ENCODE assay signal across 1 cellular context in the genomic region with DNA sequence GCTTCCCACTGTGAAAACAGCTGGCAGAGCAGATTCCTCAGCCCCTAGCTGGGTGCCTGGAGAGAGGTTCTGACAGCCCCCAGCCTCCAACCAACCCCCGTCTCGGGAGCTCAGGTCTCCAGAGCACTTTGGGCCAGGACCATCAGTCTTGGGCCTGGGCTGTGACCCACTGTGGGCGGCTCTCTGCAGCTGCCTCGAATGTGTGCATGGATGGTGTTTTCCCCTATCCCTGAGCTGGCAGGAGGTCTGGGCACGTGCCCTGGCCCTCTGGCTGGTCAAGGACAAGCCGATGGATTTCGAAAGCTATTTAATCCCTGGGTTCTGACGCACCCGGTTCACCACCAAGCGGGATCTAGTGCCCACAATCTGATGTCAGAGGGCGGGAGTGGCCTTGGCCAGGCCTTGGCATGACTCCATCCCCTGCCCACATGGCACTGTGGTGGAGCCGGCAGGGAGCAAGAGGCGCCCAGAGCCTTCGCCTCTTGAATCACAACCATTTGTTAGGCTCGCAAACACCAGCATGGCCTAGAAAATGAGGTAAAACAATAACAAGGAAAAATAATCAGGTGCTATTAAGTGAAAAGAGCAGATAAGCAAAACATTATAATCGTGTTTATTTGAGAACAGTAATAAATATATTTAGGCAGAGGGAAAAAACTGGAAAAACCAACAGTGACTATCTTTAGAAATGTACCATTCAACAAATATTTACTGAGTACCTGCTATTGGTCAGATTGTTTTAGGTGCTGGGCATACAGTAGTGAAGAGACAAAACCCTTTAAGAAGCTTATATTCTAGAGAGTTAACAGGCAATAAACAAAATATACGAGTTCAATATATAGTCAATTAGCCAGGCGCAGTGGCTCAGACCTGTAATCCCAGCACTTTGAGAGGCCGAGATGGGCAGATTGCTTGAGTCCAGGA.
TF ChIP-seq lines count a peak whose summit lies in the region.

No MANE protein-coding gene starts in this region.

TF ChIP-seq in HepG2, 621 proteins besides CTCF, POLR2A, EP300 and RAD21 (continued from another document and continues in another):
- TF ChIP-seq CEBPZ (IDR thresholded peaks at IDR 0.05; ENCODE audit: low read length) (no peak), ZNF570 (CRISPR knock-in tag; IDR thresholded peaks at IDR 0.05; ENCODE audit: borderline replicate concordance) (no peak), TRIM24 (CRISPR knock-in tag; IDR thresholded peaks at IDR 0.05) (no peak), ZNF713 (CRISPR knock-in tag; IDR thresholded peaks at IDR 0.05) (no peak), YEATS2 (CRISPR knock-in tag; IDR thresholded peaks at IDR 0.05; ENCODE audit: borderline replicate concordance) (no peak), NFYC (CRISPR knock-in tag; IDR thresholded peaks at IDR 0.05) (no peak), ZNF839 (CRISPR knock-in tag; IDR thresholded peaks at IDR 0.05; ENCODE audit: borderline replicate concordance) (no peak), PPARG (CRISPR knock-in tag; conservative IDR thresholded peaks at IDR 0.05) (0 out of 2 replicates have a peak, but pooled peaks have one; percentile 19), ZNF441 (CRISPR knock-in tag; IDR thresholded peaks at IDR 0.05; ENCODE audit: borderline replicate concordance) (0 out of 2 replicates have a peak, but pooled peaks have one; percentile 37), GABPA (IDR thresholded peaks at IDR 0.05; ENCODE audit: low read depth, low read length) (no peak), GABPA (CRISPR knock-in tag; IDR thresholded peaks at IDR 0.05; ENCODE audit: low read depth) (no peak), ZBTB39 (CRISPR knock-in tag; IDR thresholded peaks at IDR 0.05) (no peak), ZNF546 (CRISPR knock-in tag; conservative IDR thresholded peaks at IDR 0.05) (no peak), ZNF235 (CRISPR knock-in tag; IDR thresholded peaks at IDR 0.05; ENCODE audit: borderline replicate concordance) (no peak), BCL3 (CRISPR knock-in tag; IDR thresholded peaks at IDR 0.05) (peak; percentile 57; the same call in 1 of the 2 replicates), TEF (CRISPR knock-in tag; IDR thresholded peaks at IDR 0.05) (no peak), RFXANK (CRISPR knock-in tag; IDR thresholded peaks at IDR 0.05) (no peak), CBX5 (CRISPR knock-in tag; IDR thresholded peaks at IDR 0.05; ENCODE audit: borderline replicate concordance) (peak; percentile 60; the same call in 1 of the 2 replicates), ZNF138 (CRISPR knock-in tag; IDR thresholded peaks at IDR 0.05; ENCODE audit: low read depth) (no peak), ZBTB8A (CRISPR knock-in tag; IDR thresholded peaks at IDR 0.05; ENCODE audit: borderline replicate concordance, low read depth) (no peak), ZBTB46 (CRISPR knock-in tag; IDR thresholded peaks at IDR 0.05; ENCODE audit: borderline replicate concordance) (no peak), SAP130 (CRISPR knock-in tag; IDR thresholded peaks at IDR 0.05; ENCODE audit: low read depth) (no peak), SRF (IDR thresholded peaks at IDR 0.05; ENCODE audit: low read depth, low read length) (no peak), MEF2D (CRISPR knock-in tag; IDR thresholded peaks at IDR 0.05) (no peak), NKX3-1 (CRISPR knock-in tag; IDR thresholded peaks at IDR 0.05) (no peak), SIX1 (CRISPR knock-in tag; IDR thresholded peaks at IDR 0.05; ENCODE audit: borderline replicate concordance) (no peak), BATF2 (CRISPR knock-in tag; IDR thresholded peaks at IDR 0.05) (no peak), SPEN (CRISPR knock-in tag; IDR thresholded peaks at IDR 0.05; ENCODE audit: low read depth) (0 out of 2 replicates have a peak, but pooled peaks have one; percentile 32), U2AF2 (IDR thresholded peaks at IDR 0.05; ENCODE audit: low read depth, low read length) (no peak), ZNF276 (CRISPR knock-in tag; IDR thresholded peaks at IDR 0.05; ENCODE audit: low read depth) (no peak)
- TF ChIP-seq, protein P1, sequence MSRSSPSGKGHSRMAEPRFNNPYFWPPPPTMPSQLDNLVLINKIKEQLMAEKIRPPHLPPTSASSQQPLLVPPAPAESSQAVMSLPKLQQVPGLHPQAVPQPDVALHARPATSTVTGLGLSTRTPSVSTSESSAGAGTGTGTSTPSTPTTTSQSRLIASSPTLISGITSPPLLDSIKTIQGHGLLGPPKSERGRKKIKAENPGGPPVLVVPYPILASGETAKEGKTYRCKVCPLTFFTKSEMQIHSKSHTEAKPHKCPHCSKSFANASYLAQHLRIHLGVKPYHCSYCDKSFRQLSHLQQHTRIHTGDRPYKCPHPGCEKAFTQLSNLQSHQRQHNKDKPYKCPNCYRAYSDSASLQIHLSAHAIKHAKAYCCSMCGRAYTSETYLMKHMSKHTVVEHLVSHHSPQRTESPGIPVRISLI (CRISPR knock-in tag; IDR thresholded peaks at IDR 0.05; ENCODE audit: borderline replicate concordance) = 0 out of 2 replicates have a peak, but pooled peaks have one; percentile 19
- TF ChIP-seq, protein P2, sequence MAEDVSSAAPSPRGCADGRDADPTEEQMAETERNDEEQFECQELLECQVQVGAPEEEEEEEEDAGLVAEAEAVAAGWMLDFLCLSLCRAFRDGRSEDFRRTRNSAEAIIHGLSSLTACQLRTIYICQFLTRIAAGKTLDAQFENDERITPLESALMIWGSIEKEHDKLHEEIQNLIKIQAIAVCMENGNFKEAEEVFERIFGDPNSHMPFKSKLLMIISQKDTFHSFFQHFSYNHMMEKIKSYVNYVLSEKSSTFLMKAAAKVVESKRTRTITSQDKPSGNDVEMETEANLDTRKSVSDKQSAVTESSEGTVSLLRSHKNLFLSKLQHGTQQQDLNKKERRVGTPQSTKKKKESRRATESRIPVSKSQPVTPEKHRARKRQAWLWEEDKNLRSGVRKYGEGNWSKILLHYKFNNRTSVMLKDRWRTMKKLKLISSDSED (CRISPR knock-in tag; IDR thresholded peaks at IDR 0.05) = no peak
- TF ChIP-seq, protein P3, sequence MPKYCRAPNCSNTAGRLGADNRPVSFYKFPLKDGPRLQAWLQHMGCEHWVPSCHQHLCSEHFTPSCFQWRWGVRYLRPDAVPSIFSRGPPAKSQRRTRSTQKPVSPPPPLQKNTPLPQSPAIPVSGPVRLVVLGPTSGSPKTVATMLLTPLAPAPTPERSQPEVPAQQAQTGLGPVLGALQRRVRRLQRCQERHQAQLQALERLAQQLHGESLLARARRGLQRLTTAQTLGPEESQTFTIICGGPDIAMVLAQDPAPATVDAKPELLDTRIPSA (CRISPR knock-in tag; IDR thresholded peaks at IDR 0.05; ENCODE audit: borderline replicate concordance) = no peak
- TF ChIP-seq, protein P4, sequence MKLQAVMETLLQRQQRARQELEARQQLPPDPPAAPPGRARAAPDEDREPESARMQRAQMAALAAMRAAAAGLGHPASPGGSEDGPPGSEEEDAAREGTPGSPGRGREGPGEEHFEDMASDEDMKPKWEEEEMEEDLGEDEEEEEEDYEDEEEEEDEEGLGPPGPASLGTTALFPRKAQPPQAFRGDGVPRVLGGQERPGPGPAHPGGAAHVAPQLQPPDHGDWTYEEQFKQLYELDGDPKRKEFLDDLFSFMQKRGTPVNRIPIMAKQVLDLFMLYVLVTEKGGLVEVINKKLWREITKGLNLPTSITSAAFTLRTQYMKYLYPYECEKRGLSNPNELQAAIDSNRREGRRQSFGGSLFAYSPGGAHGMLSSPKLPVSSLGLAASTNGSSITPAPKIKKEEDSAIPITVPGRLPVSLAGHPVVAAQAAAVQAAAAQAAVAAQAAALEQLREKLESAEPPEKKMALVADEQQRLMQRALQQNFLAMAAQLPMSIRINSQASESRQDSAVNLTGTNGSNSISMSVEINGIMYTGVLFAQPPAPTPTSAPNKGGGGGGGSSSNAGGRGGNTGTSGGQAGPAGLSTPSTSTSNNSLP (IDR thresholded peaks at IDR 0.05; ENCODE audit: low read depth, low read length) = no peak
- TF ChIP-seq, protein P5, sequence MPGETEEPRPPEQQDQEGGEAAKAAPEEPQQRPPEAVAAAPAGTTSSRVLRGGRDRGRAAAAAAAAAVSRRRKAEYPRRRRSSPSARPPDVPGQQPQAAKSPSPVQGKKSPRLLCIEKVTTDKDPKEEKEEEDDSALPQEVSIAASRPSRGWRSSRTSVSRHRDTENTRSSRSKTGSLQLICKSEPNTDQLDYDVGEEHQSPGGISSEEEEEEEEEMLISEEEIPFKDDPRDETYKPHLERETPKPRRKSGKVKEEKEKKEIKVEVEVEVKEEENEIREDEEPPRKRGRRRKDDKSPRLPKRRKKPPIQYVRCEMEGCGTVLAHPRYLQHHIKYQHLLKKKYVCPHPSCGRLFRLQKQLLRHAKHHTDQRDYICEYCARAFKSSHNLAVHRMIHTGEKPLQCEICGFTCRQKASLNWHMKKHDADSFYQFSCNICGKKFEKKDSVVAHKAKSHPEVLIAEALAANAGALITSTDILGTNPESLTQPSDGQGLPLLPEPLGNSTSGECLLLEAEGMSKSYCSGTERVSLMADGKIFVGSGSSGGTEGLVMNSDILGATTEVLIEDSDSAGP (CRISPR knock-in tag; IDR thresholded peaks at IDR 0.05; ENCODE audit: borderline replicate concordance) = no peak; the same call in 1 of the 2 replicates
